ENCODE assay signal across 14 cellular contexts in genomic region chr11:85137597-85137996, GRCh38.
"Had no signal": no experiment of that assay in that cellular context is flagged by ENCODE, and none has a peak within 500 bp of the region (broad histone marks: within the 10 kb centered on the region; RNA-seq: fewer than 3 reads in every experiment).

No MANE protein-coding gene starts in this region.

- DNase-seq: activated CD4-positive, alpha-beta T cell treated with anti-CD3 and anti-CD28 coated beads, Interleukin-2, amount 10 ng/mL, durations not matched to agents 7 days and 5 days; activated naive CD4-positive, alpha-beta T cell; anterior cingulate cortex; dermis blood vessel endothelial cell; heart right ventricle; left lung; mucosa of descending colon; naive thymus-derived CD4-positive, alpha-beta T cell; ovary; stimulated activated CD4-positive, alpha-beta T cell treated with anti-CD3 and anti-CD28 coated beads, Interleukin-2, amount 100 ng/mL, for 48 hours; uterus had no signal

- ATAC-seq: heart right ventricle; left lung; mucosa of descending colon; naive thymus-derived CD4-positive, alpha-beta T cell; stimulated activated memory B cell treated with anti-CD40 and anti-IgM and Interleukin-4, amounts not matched to agents 10 μg/mL and 1 μg/mL and 100 μg/mL, for 72 hours had no signal

- H3K27me3 ChIP-seq: heart right ventricle, left lung, ovary, uterus had no signal

- H3K9me3 ChIP-seq: ovary, uterus had no signal

- FAIRE-seq: frontal cortex had no signal

- H3K36me3 ChIP-seq: heart right ventricle, left lung, ovary, uterus had no signal

- H3K27ac ChIP-seq: epithelial cell of prostate, heart right ventricle, left lung, ovary, uterus had no signal

- H3K4me1 ChIP-seq: heart right ventricle, left lung, uterus had no signal

- H3K4me3 ChIP-seq: heart right ventricle, left lung, mucosa of descending colon, ovary, uterus had no signal
